7 cellular contexts compared by ENCODE assay signal in the genomic region with DNA sequence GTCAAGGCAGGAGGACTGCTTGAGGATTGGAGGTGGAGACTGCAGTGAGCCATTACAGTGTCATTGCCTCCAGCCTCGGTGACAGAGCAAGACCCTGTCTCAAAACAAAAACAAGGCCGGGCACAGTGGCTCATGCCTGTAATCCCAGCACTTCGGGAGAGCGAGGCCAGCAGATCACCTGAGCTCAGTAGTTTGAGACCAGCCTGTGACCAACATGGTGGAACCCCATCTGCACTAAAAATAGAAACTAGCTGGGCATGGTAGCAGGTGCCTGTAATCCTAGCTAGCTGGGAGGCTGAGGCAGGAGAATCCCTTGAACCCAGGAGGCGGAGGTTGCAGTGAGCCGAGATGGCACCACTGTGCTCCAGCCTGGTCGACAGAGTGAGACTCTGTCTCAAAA.
DNase-seq lines count a peak whose midpoint lies in the region; ATAC-seq and TF ChIP-seq lines count a peak whose summit lies in the region.
"Not testable (repeated sequence)": the region's sequence is repeated elsewhere in the genome, so short reads cannot be mapped to it uniquely, and the experiment has no call there.

No MANE protein-coding gene starts in this region.

- not testable (repeated sequence) for H3K27ac ChIP-seq in mammary epithelial cell (ENCODE audit: insufficient read depth, low read depth, low read length)
- H3K27ac ChIP-seq in foreskin keratinocyte = peak overlapping the region; percentile 2
- peak overlapping the region; percentile 78 for H3K27ac ChIP-seq in psoas muscle
- H3K27ac ChIP-seq in suprapubic skin = peak overlapping the region; percentile 61

- H3K9ac ChIP-seq in mammary epithelial cell (ENCODE audit: insufficient read depth, low read length) = not testable (repeated sequence)

- not testable (repeated sequence) for H3K27me3 ChIP-seq in mammary epithelial cell (ENCODE audit: insufficient read depth, low read length); foreskin keratinocyte; psoas muscle (ENCODE audit: insufficient read depth in 3 of 3, low read length in 2 of 3); suprapubic skin

- TF ChIP-seq CTCF in mammary epithelial cell (conservative IDR thresholded peaks at IDR 0.05 in 1 of 2, IDR thresholded peaks at IDR 0.05 in 1 of 2; ENCODE audit: extremely low read depth in 1 of 2, insufficient read depth in 1 of 2, low read depth in 1 of 2, low read length in 2 of 2); foreskin keratinocyte (conservative IDR thresholded peaks at IDR 0.05); psoas muscle (IDR thresholded peaks at IDR 0.05); suprapubic skin (IDR thresholded peaks at IDR 0.05): not testable (repeated sequence)

- dilution Hi-C loops in mammary epithelial cell (cut with HindIII; ENCODE audit: low sequenced_read_pairs) = not testable (repeated sequence)

- not testable (repeated sequence) for TF ChIP-seq POLR2A in suprapubic skin (IDR thresholded peaks at IDR 0.05)

- not testable (repeated sequence) for H3K79me2 ChIP-seq in mammary epithelial cell (ENCODE audit: insufficient read depth, low read length)

- H3K36me3 ChIP-seq in mammary epithelial cell (ENCODE audit: insufficient read depth, low read length) = not testable (repeated sequence)
- H3K36me3 ChIP-seq in psoas muscle (ENCODE audit: insufficient read depth in 1 of 2, low read depth in 1 of 2) (peaks cover 0 to 29% of the 10 kb centered on the region in 2 donors), suprapubic skin (peaks cover 18% of the 10 kb centered on the region)

- CTCF ChIA-PET in mammary epithelial cell (lab: Charles Lee; ENCODE audit: low non-redundant PET) = interaction anchor here (0.5 kb wide), 1 partner anchor 1287 kb away, joined by 5 read pairs; no protein-coding TSS in a partner anchor

- H3K4me1 ChIP-seq in mammary epithelial cell (ENCODE audit: insufficient read depth, low read length) (peaks cover 16% of the 10 kb centered on the region), foreskin keratinocyte (peaks cover 12% of the 10 kb centered on the region), psoas muscle (peaks cover 19% of the 10 kb centered on the region), suprapubic skin (peaks cover 16% of the 10 kb centered on the region)

- ATAC-seq in foreskin keratinocyte = not testable (repeated sequence)
- peak; percentile 41 to 79 (median 66) for ATAC-seq in psoas muscle

- H2AFZ ChIP-seq in mammary epithelial cell (ENCODE audit: low read depth, low read length) = not testable (repeated sequence)

- intact Hi-C loops in mammary epithelial cell (cut with micrococcal nuclease) = loop anchor here (10.0 kb wide), 1 partner anchor 106 kb away; a partner anchor contains a TSS
- intact Hi-C loops in psoas muscle (cut with DNase I) = not testable (repeated sequence)

- in situ Hi-C loops in mammary epithelial cell (cut with MboI; ENCODE audit: low sequenced_read_pairs in 2 of 2) = not testable (repeated sequence)

- TF ChIP-seq EP300 in suprapubic skin (IDR thresholded peaks at IDR 0.05) = not testable (repeated sequence)

- not testable (repeated sequence) for H4K20me1 ChIP-seq in mammary epithelial cell (ENCODE audit: insufficient read depth, low read length)

- not testable (repeated sequence) for H3K4me3 ChIP-seq in mammary epithelial cell (replicated peaks in 1 of 3; ENCODE audit: insufficient read depth in 1 of 3, low read depth in 2 of 3, low read length in 3 of 3); psoas muscle; suprapubic skin

- WGBS in mammary epithelial cell (ENCODE audit: low coverage, missing lambda C conversion rate) = 100% methylated on average over 4 of the region's 7 CpGs
- WGBS in psoas muscle, 3 donors = 61 to 77% (median 70%) methylated on average over 7 of the region's 7 CpGs
- 89% methylated on average over 7 of the region's 7 CpGs for WGBS in suprapubic skin

- not testable (repeated sequence) for BruUV-seq in mammary epithelial cell (replicated peaks; lab: Mats Ljungman, UMichigan)

- H3K4me2 ChIP-seq in mammary epithelial cell (ENCODE audit: insufficient read depth, low read depth, low read length) = peak overlapping the region; percentile 33

- not testable (repeated sequence) for H3K9me3 ChIP-seq in mammary epithelial cell (replicated peaks; ENCODE audit: insufficient read depth, low read length); psoas muscle; suprapubic skin

- DNase-seq in NCI-H2196 (lab: John Stamatoyannopoulos, UW; ENCODE audit: unreplicated experiment) (peak; percentile 41), SHP77 treated with DMSO at 0.1 percent for 48 hours (lab: John Stamatoyannopoulos, UW) (peak; percentile 81), myocyte (ENCODE audit: low read depth) (peak; percentile 77), psoas muscle (peak in 1 of 2 donors; percentile 19)
- DNase-seq in mammary epithelial cell; foreskin keratinocyte; suprapubic skin (ENCODE audit: low spot score in 2 of 2): not testable (repeated sequence)
